8 cellular contexts compared by ENCODE assay signal in genomic region chr7:25894002-25894901, GRCh38.
A peak's percentile ranks its signal among the peaks of the same experiment; 100 is the strongest.
DNase-seq lines count a peak whose midpoint lies in the region; ATAC-seq and TF ChIP-seq lines count a peak whose summit lies in the region.

No MANE protein-coding gene starts in this region.

- H3K36me3 ChIP-seq in neuronal stem cell (replicated peaks in 1 of 2; ENCODE audit: control insufficient read depth in 2 of 2, insufficient read depth in 2 of 2, low read length in 2 of 2) = no peaks in the 10 kb centered on the region

- H3K27me3 Mint-ChIP-seq in CD14-positive monocyte (ENCODE audit: low read depth in 3 of 3) = peaks cover 70 to 88% (median 73%) of the 10 kb centered on the region in 3 donors
- H3K27me3 Mint-ChIP-seq in activated naive CD8-positive, alpha-beta T cell treated with anti-CD3 and anti-CD28 coated beads, Interleukin-2, amount 50 U/mL, for 24 hours = peaks cover 15% of the 10 kb centered on the region
- peaks cover 9% of the 10 kb centered on the region for H3K27me3 Mint-ChIP-seq in HFFc6 (ENCODE audit: insufficient read depth)

- H3K23ac ChIP-seq in neuronal stem cell (ENCODE audit: low read depth, low read length, poor library complexity) = no peak overlapping the region

- H3K27me3 ChIP-seq in neuronal stem cell (ENCODE audit: control insufficient read depth in 3 of 3, insufficient read depth in 3 of 3, low read depth in 1 of 3, low read length in 3 of 3) = peaks cover 0 to 62% (median 0%) of the 10 kb centered on the region in 3 experiments

- H3K4me1 Mint-ChIP-seq in CD14-positive monocyte = peaks cover 36% of the 10 kb centered on the region
- peaks cover 33% of the 10 kb centered on the region for H3K4me1 Mint-ChIP-seq in activated naive CD8-positive, alpha-beta T cell treated with anti-CD3 and anti-CD28 coated beads, Interleukin-2, amount 50 U/mL, for 24 hours
- peaks cover 15% of the 10 kb centered on the region for H3K4me1 Mint-ChIP-seq in HFFc6 (ENCODE audit: low read depth)

- intact Hi-C loops in CD14-positive monocyte (cut with micrococcal nuclease) = loop anchor here (5.0 to 10.0 kb wide), 6 partner anchors 171 to 771 kb away; partner anchors contain the start of genes CBX3 (in 1 of the 2) and HNRNPA2B1 (in 1 of the 2)

- H3K18ac ChIP-seq in neuronal stem cell (ENCODE audit: low read length) = no peak overlapping the region

- no peak overlapping the region for H3K14ac ChIP-seq in neuronal stem cell (ENCODE audit: low read length)

- peaks cover 0 to 5% of the 10 kb centered on the region in 2 donors for H3K4me1 ChIP-seq in neuronal stem cell (ENCODE audit: control insufficient read depth in 2 of 2, insufficient read depth in 1 of 2, low read depth in 1 of 2, low read length in 2 of 2)

- H4K91ac ChIP-seq in neuronal stem cell (ENCODE audit: low read depth, low read length, poor library complexity) = no peak overlapping the region

- H3K36me3 Mint-ChIP-seq in CD14-positive monocyte (peaks cover 10 to 12% of the 10 kb centered on the region in 2 donors), HFFc6 (ENCODE audit: low read depth) (no peaks in the 10 kb centered on the region)
- H3K36me3 Mint-ChIP-seq in activated naive CD8-positive, alpha-beta T cell treated with anti-CD3 and anti-CD28 coated beads, Interleukin-2, amount 50 U/mL, for 24 hours (ENCODE audit: low read depth) = no peaks in the 10 kb centered on the region

- TF ChIP-seq POLR2A in GM18505 (IDR thresholded peaks at IDR 0.05; ENCODE audit: borderline replicate concordance, extremely low read depth, insufficient read depth, insufficient read length) = no peak

- H2BK15ac ChIP-seq in neuronal stem cell (ENCODE audit: low read length) = no peak overlapping the region

- H3K4ac ChIP-seq in neuronal stem cell (ENCODE audit: low read length) = no peak overlapping the region

- no peak for TF ChIP-seq CTCF in CD14-positive monocyte (IDR thresholded peaks at IDR 0.05)
- TF ChIP-seq CTCF in HFFc6 (IDR thresholded peaks at IDR 0.05) = no peak

- H2AK5ac ChIP-seq in neuronal stem cell (ENCODE audit: low read depth, low read length) = no peak overlapping the region

- no peak overlapping the region for H3K4me2 ChIP-seq in neuronal stem cell (ENCODE audit: insufficient read depth, low read length, poor library complexity, severe bottlenecking)

- no peak overlapping the region for H2BK5ac ChIP-seq in neuronal stem cell (ENCODE audit: low read length)

- peak overlapping the region in 6 of 7 donors; percentile 45 to 89 (median 79) for H3K27ac Mint-ChIP-seq in CD14-positive monocyte
- no peak overlapping the region for H3K27ac Mint-ChIP-seq in activated naive CD8-positive, alpha-beta T cell treated with anti-CD3 and anti-CD28 coated beads, Interleukin-2, amount 50 U/mL, for 24 hours
- H3K27ac Mint-ChIP-seq in HFFc6 = no peak overlapping the region

- peaks cover 3 to 17% (median 14%) of the 10 kb centered on the region in 7 donors for H3K9me3 Mint-ChIP-seq in CD14-positive monocyte
- H3K9me3 Mint-ChIP-seq in activated naive CD8-positive, alpha-beta T cell treated with anti-CD3 and anti-CD28 coated beads, Interleukin-2, amount 50 U/mL, for 24 hours = no peaks in the 10 kb centered on the region
- no peaks in the 10 kb centered on the region for H3K9me3 Mint-ChIP-seq in HFFc6

- WGBS in neuronal stem cell (ENCODE audit: extremely low coverage in 2 of 2, insufficient read length in 2 of 2, insufficient replicate concordance in 1 of 2), 2 donors = no CpG with 5 or more reads among the region's 7 CpGs

- no peak overlapping the region for H2BK12ac ChIP-seq in neuronal stem cell (ENCODE audit: low read length)

- H3K9ac ChIP-seq in neuronal stem cell (ENCODE audit: low read depth, low read length, poor library complexity) = no peak overlapping the region

- ATAC-seq in GM18505 (IDR thresholded peaks at IDR 0.05; ENCODE audit: unreplicated experiment) (peak; percentile 36), HG02884 (IDR thresholded peaks at IDR 0.05; ENCODE audit: unreplicated experiment) (peak; percentile 42)
- ATAC-seq in activated naive CD8-positive, alpha-beta T cell treated with anti-CD3 and anti-CD28 coated beads, Interleukin-2, amount 50 U/mL, for 24 hours = peak; percentile 62

- peak overlapping the region; percentile 78 for H2AFZ ChIP-seq in neuronal stem cell (ENCODE audit: low read length)

- no peak for DNase-seq in CD14-positive monocyte (ENCODE audit: low spot score)
- peak; percentile 61 for DNase-seq in NCI-H69 (lab: John Stamatoyannopoulos, UW)
- peak; percentile 23 for DNase-seq in activated naive CD8-positive, alpha-beta T cell treated with anti-CD3 and anti-CD28 coated beads, Interleukin-2, amount 50 U/mL, for 24 hours
- DNase-seq in neuronal stem cell (ENCODE audit: low spot score) = no peak
- DNase-seq in NCI-H1436 treated with DMSO at 0.1 percent for 48 hours (lab: John Stamatoyannopoulos, UW) = no peak
- no peak for DNase-seq in HFFc6

- H3K4me3 Mint-ChIP-seq in CD14-positive monocyte = peak overlapping the region in 1 of 2 donors; percentile 83
- peak overlapping the region; percentile 38 for H3K4me3 Mint-ChIP-seq in activated naive CD8-positive, alpha-beta T cell treated with anti-CD3 and anti-CD28 coated beads, Interleukin-2, amount 50 U/mL, for 24 hours
- H3K4me3 Mint-ChIP-seq in HFFc6 = no peak overlapping the region; the same call in 1 of the 2 replicates

- H4K8ac ChIP-seq in neuronal stem cell (ENCODE audit: low read depth, low read length) = no peak overlapping the region

- no peak overlapping the region for H2BK120ac ChIP-seq in neuronal stem cell (ENCODE audit: low read depth, low read length)

- H3K9me3 ChIP-seq in neuronal stem cell (replicated peaks in 1 of 2; ENCODE audit: control insufficient read depth in 2 of 2, insufficient read depth in 1 of 2, low read depth in 1 of 2, low read length in 2 of 2) = no peaks in the 10 kb centered on the region

- H3K4me3 ChIP-seq in neuronal stem cell (ENCODE audit: low read length in 2 of 2) = no peak overlapping the region

- no peak overlapping the region for H3K27ac ChIP-seq in neuronal stem cell (replicated peaks; ENCODE audit: low read length)

- no peaks in the 10 kb centered on the region for H3K79me1 ChIP-seq in neuronal stem cell (ENCODE audit: low read depth, low read length)

Comparison
In these comparisons a context has a peak if more than half of its experiments do, and no peak if none do; other contexts are left out.
1. DNase-seq: peak in NCI-H69 (single experiment) and activated naive CD8-positive, alpha-beta T cell treated with anti-CD3 and anti-CD28 coated beads, Interleukin-2, amount 50 U/mL, for 24 hours (single experiment); none in CD14-positive monocyte (single experiment), neuronal stem cell (single experiment), NCI-H1436 treated with DMSO at 0.1 percent for 48 hours (single experiment) and HFFc6 (single experiment).
2. H3K27ac Mint-ChIP-seq: peak in CD14-positive monocyte (6 of 7); none in activated naive CD8-positive, alpha-beta T cell treated with anti-CD3 and anti-CD28 coated beads, Interleukin-2, amount 50 U/mL, for 24 hours (single experiment) and HFFc6 (single experiment).
3. Peak in every context shown above with its lines, with median percentiles within 50 percentile points of each other: ATAC-seq.